Comparison of ENCODE assay signal across 19 cellular contexts in the genomic region with DNA sequence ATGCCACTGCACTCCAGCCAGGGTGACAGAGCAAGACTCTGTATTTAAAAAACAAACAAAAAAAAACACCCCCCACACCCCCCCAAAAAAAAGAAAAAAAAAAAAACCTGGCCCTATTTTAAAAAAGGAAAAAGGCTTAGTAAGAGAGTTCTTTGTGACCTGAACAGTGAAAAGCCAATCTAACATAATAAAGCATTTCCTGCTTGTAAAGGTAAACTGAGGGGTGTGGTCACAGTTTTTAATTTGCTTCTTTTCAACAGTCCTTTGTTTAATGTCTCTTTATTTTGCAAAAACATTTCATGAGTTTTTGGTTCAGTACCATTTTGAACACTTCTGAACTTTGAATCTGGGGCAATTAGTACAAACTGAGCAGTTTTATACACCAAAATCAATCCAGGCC. TPM values are rescaled to one million over a fixed set of nuclear protein-coding genes. Genes with fewer than 3 reads are reported as not detected.
DNase-seq lines count a peak whose midpoint lies in the region; ATAC-seq, FAIRE-seq and TF ChIP-seq lines count a peak whose summit lies in the region.
"Had no signal": no experiment of that assay in that cellular context is flagged by ENCODE, and none has a peak within 500 bp of the region (broad histone marks: within the 10 kb centered on the region; RNA-seq: fewer than 3 reads in every experiment).

No MANE protein-coding gene starts in this region.

- H3T11ph ChIP-seq in H9 (ENCODE audit: low read length) = no peak overlapping the region

- H3K27me3 ChIP-seq in H9 (ENCODE audit: insufficient read depth, low read length) = no peaks in the 10 kb centered on the region
- no peaks in the 10 kb centered on the region for H3K27me3 ChIP-seq in Karpas-422 (ENCODE audit: low read length)
- no peaks in the 10 kb centered on the region for H3K27me3 ChIP-seq in H1 (replicated peaks in 1 of 4; ENCODE audit: control insufficient read depth in 3 of 4, extremely low read depth in 1 of 4, insufficient read depth in 3 of 4, low read length in 3 of 4)
- H3K27me3 ChIP-seq in mesenchymal stem cell (ENCODE audit: control insufficient read depth in 1 of 2, insufficient read depth in 1 of 2, low read length in 2 of 2) = no peaks in the 10 kb centered on the region
- H3K27me3 ChIP-seq: BE2C had no signal

- no peak overlapping the region for H3K18ac ChIP-seq in H9 (ENCODE audit: insufficient read length, low read depth, low read length)
- no peak overlapping the region for H3K18ac ChIP-seq in H1 (ENCODE audit: extremely low read depth, low read length)
- H3K18ac ChIP-seq in mesenchymal stem cell (ENCODE audit: low read depth in 1 of 2, low read length in 2 of 2) = no peak overlapping the region

- H3K23me2 ChIP-seq in H9 (ENCODE audit: insufficient read length, low read depth, low read length, poor library complexity, severe bottlenecking) = no peaks in the 10 kb centered on the region
- no peaks in the 10 kb centered on the region for H3K23me2 ChIP-seq in H1 (ENCODE audit: low read depth, low read length)

- H3K23ac ChIP-seq in H9 (ENCODE audit: insufficient read length, low read depth, low read length) = no peak overlapping the region
- H3K23ac ChIP-seq in H1 (ENCODE audit: insufficient read length) = no peak overlapping the region
- H3K23ac ChIP-seq in mesenchymal stem cell (ENCODE audit: low read length in 2 of 2) = no peak overlapping the region

- 0 out of 2 replicates have a peak, but pooled peaks cover 4% of the 10 kb centered on the region for H3K4me1 ChIP-seq in H9 (ENCODE audit: insufficient read depth, low read length)
- peaks cover 8% of the 10 kb centered on the region for H3K4me1 ChIP-seq in Karpas-422 (ENCODE audit: low read length)
- H3K4me1 ChIP-seq in H1 (replicated peaks in 1 of 4; ENCODE audit: control insufficient read depth in 3 of 4, insufficient read depth in 4 of 4, low read length in 3 of 4) = peaks cover 0 to 2% (median 0%) of the 10 kb centered on the region in 4 experiments; a peak in 2 of 7 replicates
- peaks cover 3% of the 10 kb centered on the region for H3K4me1 ChIP-seq in mesenchymal stem cell (ENCODE audit: control insufficient read depth, insufficient read depth, low read depth, low read length)

- H4K5ac ChIP-seq in H9 (ENCODE audit: insufficient read length, low read depth, low read length) (no peak overlapping the region), H1 (ENCODE audit: insufficient read length, low read depth, low read length) (peak overlapping the region; percentile 72)

- no peak for TF ChIP-seq POLR2A in H1 (IDR thresholded peaks at IDR 0.05; ENCODE audit: control extremely low read depth in 1 of 2, low read depth in 2 of 2, low read length in 2 of 2)

- H3K79me1 ChIP-seq in H9 (ENCODE audit: insufficient read depth, low read depth, low read length, poor library complexity, severe bottlenecking) (no peaks in the 10 kb centered on the region), H1 (ENCODE audit: low read depth, low read length) (no peaks in the 10 kb centered on the region), mesenchymal stem cell (replicated peaks; ENCODE audit: low read length, poor library complexity, severe bottlenecking) (peaks cover 11% of the 10 kb centered on the region)

- no peak overlapping the region for H2BK15ac ChIP-seq in H9 (ENCODE audit: low read depth, low read length)
- no peak overlapping the region for H2BK15ac ChIP-seq in H1 (ENCODE audit: low read length)
- no peak overlapping the region for H2BK15ac ChIP-seq in mesenchymal stem cell (ENCODE audit: low read depth, poor library complexity, severe bottlenecking)

- H2AK5ac ChIP-seq in H9 (ENCODE audit: insufficient read length, low read length) = no peak overlapping the region
- H2AK5ac ChIP-seq in H1 (ENCODE audit: low read depth, low read length) = no peak overlapping the region
- no peak overlapping the region for H2AK5ac ChIP-seq in mesenchymal stem cell (ENCODE audit: low read length, severe bottlenecking)

- no peak overlapping the region for H4K91ac ChIP-seq in H9 (ENCODE audit: insufficient read length, low read depth, low read length)
- H4K91ac ChIP-seq in H1 (replicated peaks; ENCODE audit: insufficient read length, low read length) = no peak overlapping the region
- H4K91ac ChIP-seq in mesenchymal stem cell (ENCODE audit: low read length) = no peak overlapping the region

- no peaks in the 10 kb centered on the region for H3K27me3 Mint-ChIP-seq in H9 (ENCODE audit: low read depth)

- no peak overlapping the region for H3K4me3 ChIP-seq in Karpas-422 (ENCODE audit: low read length)
- H3K4me3 ChIP-seq in H1 (ENCODE audit: extremely low read depth in 1 of 4, insufficient read depth in 2 of 4, low read depth in 3 of 4, low read length in 4 of 4) = no peak overlapping the region
- no peak overlapping the region for H3K4me3 ChIP-seq in mesenchymal stem cell (ENCODE audit: insufficient read depth in 1 of 2, low read depth in 1 of 2, low read length in 2 of 2)

- CTCF ChIA-PET in H1 (lab: Charles Lee; ENCODE audit: partially characterized antibody) = interaction anchor here (0.8 to 2.2 kb wide), 8 partner anchors 8 to 238 kb away, joined by 3 to 14 read pairs (median 4); no protein-coding TSS in a partner anchor

- H3K9me2 ChIP-seq in Karpas-422 (replicated peaks; ENCODE audit: insufficient read depth, low read length) = no peaks in the 10 kb centered on the region

- H2BK20ac ChIP-seq in H9 (ENCODE audit: low read depth, low read length, poor library complexity, severe bottlenecking) (no peak overlapping the region), H1 (ENCODE audit: low read length) (no peak overlapping the region)

- peaks cover 20% of the 10 kb centered on the region for H3K36me3 ChIP-seq in Karpas-422 (ENCODE audit: insufficient read depth, low read length)
- H3K36me3 ChIP-seq in H1 (ENCODE audit: control insufficient read depth in 2 of 4, insufficient read depth in 4 of 4, low read length in 3 of 4) = peaks cover 0 to 24% (median 8%) of the 10 kb centered on the region in 4 experiments; a peak in 4 of 8 replicates
- H3K36me3 ChIP-seq in mesenchymal stem cell (ENCODE audit: control insufficient read depth in 1 of 2, insufficient read depth in 2 of 2, low read depth in 1 of 2, low read length in 2 of 2) = peaks cover 41 to 93% of the 10 kb centered on the region in 2 experiments

- ATAC-seq in SK-N-SH treated with all-trans-retinoic acid at 6 μM for 48 hours = no peak
- no peak for ATAC-seq in HG03378 (IDR thresholded peaks at IDR 0.05; ENCODE audit: unreplicated experiment)

- H2BK5ac ChIP-seq in H9 (ENCODE audit: insufficient read length, low read length) (no peak overlapping the region), H1 (ENCODE audit: low read depth, low read length) (peak overlapping the region; percentile 50; the same call in 1 of the 2 replicates), mesenchymal stem cell (ENCODE audit: low read depth, low read length, poor library complexity, severe bottlenecking) (no peak overlapping the region)

- H4K20me1 ChIP-seq in H9 (ENCODE audit: control insufficient read depth, insufficient read depth, insufficient read length) (no peaks in the 10 kb centered on the region), Karpas-422 (ENCODE audit: insufficient read depth, low read depth, low read length) (no peaks in the 10 kb centered on the region), H1 (replicated peaks in 1 of 2; ENCODE audit: control insufficient read depth in 1 of 2, insufficient read depth in 2 of 2, low read length in 2 of 2) (peaks cover 0 to 1% of the 10 kb centered on the region in 2 experiments)

- no peaks in the 10 kb centered on the region for H3K9me3 ChIP-seq in H9 (ENCODE audit: control insufficient read depth, low read depth, low read length)
- no peaks in the 10 kb centered on the region for H3K9me3 ChIP-seq in Karpas-422 (ENCODE audit: low read length)
- H3K9me3 ChIP-seq in H1 (ENCODE audit: insufficient read depth in 2 of 2, low read depth in 1 of 2, low read length in 1 of 2) = no peaks in the 10 kb centered on the region
- H3K9me3 ChIP-seq in mesenchymal stem cell (ENCODE audit: control insufficient read depth, low read length) = no peaks in the 10 kb centered on the region
- H3K9me3 ChIP-seq: BE2C had no signal

- no peak for TF ChIP-seq RAD21 in H1 (IDR thresholded peaks at IDR 0.05 in 1 of 2, conservative IDR thresholded peaks at IDR 0.05 in 1 of 2; ENCODE audit: low read depth in 2 of 2, low read length in 2 of 2)

- H3K27ac Mint-ChIP-seq in H9 = peak overlapping the region in 2 of 3 experiments; percentile 24 to 89; a peak in 4 of 7 replicates

- POLR2A ChIA-PET in H1 (lab: Charles Lee; ENCODE audit: partially characterized antibody) = interaction anchor here (2.5 kb wide), 1 partner anchor 38 kb away, joined by 9 read pairs; a partner anchor contains a TSS

- TF ChIP-seq CTCF in H9 (conservative IDR thresholded peaks at IDR 0.05) = no peak
- no peak for TF ChIP-seq CTCF in H1 (IDR thresholded peaks at IDR 0.05; ENCODE audit: control extremely low read depth in 1 of 3, insufficient read depth in 1 of 3, low read depth in 1 of 3, low read length in 3 of 3)

- peaks cover 8 to 16% of the 10 kb centered on the region in 2 experiments for H3K4me1 Mint-ChIP-seq in H9

- H3K27ac ChIP-seq in H9 (ENCODE audit: insufficient read length, low read depth, low read length) (no peak overlapping the region), Karpas-422 (ENCODE audit: low read length) (no peak overlapping the region), H1 (ENCODE audit: low read depth, low read length) (no peak overlapping the region), mesenchymal stem cell (ENCODE audit: low read length, poor library complexity, severe bottlenecking) (no peak overlapping the region)
- H3K27ac ChIP-seq: HL-60 had no signal

- DNase-seq in H9 = no peak
- DNase-seq in Karpas-422 = peak; percentile 28
- no peak for DNase-seq in H1 (ENCODE audit: low read depth in 1 of 2, low spot score in 2 of 2)
- no peak for DNase-seq in mesenchymal stem cell
- no peak for DNase-seq in inferior parietal cortex (ENCODE audit: extremely low spot score)
- DNase-seq: BE2C, DMS79, KG1, NCI-H1105, NCI-H146, NCI-H2029, NCI-H226, NCI-H510A treated with DMSO at 0.1 percent for 48 hours, Right ventricle myocardium superior had no signal

- H4K8ac ChIP-seq in H9 (replicated peaks; ENCODE audit: insufficient read length, low read depth, low read length) (no peak overlapping the region), H1 (ENCODE audit: extremely low read depth, insufficient read depth, low read length) (no peak overlapping the region), mesenchymal stem cell (ENCODE audit: low read length) (no peak overlapping the region)

- H3K9me3 Mint-ChIP-seq in H9 = no peaks in the 10 kb centered on the region

- H3K4ac ChIP-seq in H9 (ENCODE audit: low read depth, low read length) (no peak overlapping the region), H1 (replicated peaks; ENCODE audit: insufficient read length, low read depth, low read length) (no peak overlapping the region), mesenchymal stem cell (ENCODE audit: low read depth in 1 of 2, low read length in 2 of 2) (no peak overlapping the region)

- peaks cover 21 to 39% (median 28%) of the 10 kb centered on the region in 3 experiments for H3K36me3 Mint-ChIP-seq in H9 (ENCODE audit: insufficient read depth in 1 of 3, low read depth in 3 of 3)

- H2AFZ ChIP-seq in H9 (ENCODE audit: low read length) = no peak overlapping the region
- no peak overlapping the region for H2AFZ ChIP-seq in Karpas-422 (ENCODE audit: low read length)
- no peak overlapping the region for H2AFZ ChIP-seq in H1 (ENCODE audit: low read length)
- no peak overlapping the region for H2AFZ ChIP-seq in mesenchymal stem cell (ENCODE audit: low read depth, low read length)

- FAIRE-seq in H1 (lab: Jason Lieb, UNC) = no peak
- FAIRE-seq: D721Med, H54 had no signal

- no peak overlapping the region for H2BK12ac ChIP-seq in H9 (ENCODE audit: insufficient read length, low read depth, low read length)
- no peak overlapping the region for H2BK12ac ChIP-seq in H1 (ENCODE audit: low read depth, low read length)
- H2BK12ac ChIP-seq in mesenchymal stem cell (ENCODE audit: low read length in 2 of 2) = no peak overlapping the region

- no peak overlapping the region for H3K14ac ChIP-seq in H9 (ENCODE audit: insufficient read depth, low read length)
- H3K14ac ChIP-seq in H1 (ENCODE audit: insufficient read length) = no peak overlapping the region
- no peak overlapping the region for H3K14ac ChIP-seq in mesenchymal stem cell (ENCODE audit: low read length in 2 of 2)

- H3K79me2 ChIP-seq in H9 (ENCODE audit: insufficient read depth, low read length) (no peaks in the 10 kb centered on the region), Karpas-422 (ENCODE audit: low read length) (no peaks in the 10 kb centered on the region), H1 (ENCODE audit: control insufficient read depth in 1 of 2, insufficient read depth in 2 of 2, low read length in 2 of 2) (no peaks in the 10 kb centered on the region)

- H3K9ac ChIP-seq in H9 (ENCODE audit: extremely low read depth, insufficient read length, low read length) = no peak overlapping the region
- no peak overlapping the region for H3K9ac ChIP-seq in Karpas-422 (ENCODE audit: low read length)
- no peak overlapping the region for H3K9ac ChIP-seq in H1 (replicated peaks in 1 of 4; ENCODE audit: extremely low read depth in 1 of 4, low read depth in 3 of 4, low read length in 3 of 4)
- H3K9ac ChIP-seq in mesenchymal stem cell (ENCODE audit: low read length) = peak overlapping the region; percentile 57

- H3K4me3 Mint-ChIP-seq in H9 = no peak overlapping the region

- no peak for TF ChIP-seq EP300 in H1 (IDR thresholded peaks at IDR 0.05; ENCODE audit: borderline replicate concordance in 1 of 2, low read depth in 2 of 2, low read length in 2 of 2)

- H3K56ac ChIP-seq in H9 (ENCODE audit: insufficient read length, low read depth, low read length) (no peak overlapping the region), H1 (replicated peaks; ENCODE audit: insufficient read length, low read depth, low read length) (no peak overlapping the region)

- H2BK120ac ChIP-seq in H9 (ENCODE audit: low read depth, low read length, poor library complexity, severe bottlenecking) = no peak overlapping the region
- no peak overlapping the region for H2BK120ac ChIP-seq in H1 (replicated peaks; ENCODE audit: low read depth, low read length)
- no peak overlapping the region for H2BK120ac ChIP-seq in mesenchymal stem cell (ENCODE audit: low read depth, low read length)

- H3K4me2 ChIP-seq in H9 (ENCODE audit: insufficient read depth, insufficient read length, low read length) (no peak overlapping the region), Karpas-422 (ENCODE audit: low read depth, low read length, poor library complexity, severe bottlenecking) (no peak overlapping the region), H1 (ENCODE audit: insufficient read depth in 1 of 2, low read depth in 2 of 2, low read length in 2 of 2) (no peak overlapping the region), mesenchymal stem cell (ENCODE audit: low read length, poor library complexity, severe bottlenecking) (no peak overlapping the region)

RNA-seq across cellular contexts. Expression of a gene that starts 37.6 kb away (rescaled TPM):
- total RNA-seq in H9 (2021) = 25.6 and 27.3 TPM in 2 replicates
- total RNA-seq in Karpas-422 (2014; rRNA removed; shearing (Covaris generic); ENCODE audit: low replicate concordance) = 83.1 and 130 TPM in 2 replicates
- 19.9 and 21.4 TPM in 2 replicates for total RNA-seq in H1 (2021; fragmentation: NEBNext Ultra II Directional; extraction: Animal tissue kit (Norgen Biotek cat#: 25700))
- 15.3 and 26.9 TPM in 2 replicates for polyA plus RNA-seq in H1 (2011; rRNA removed)
- 20.4 TPM for polyA plus RNA-seq in H1 (2011; cell fraction: cytosol; rRNA removed)
- 32.6 TPM for polyA plus RNA-seq in H1 (2011; cell fraction: nucleus; rRNA removed)
- 18.0 to 24.6 TPM (median 21.5 TPM) in 4 replicates for polyA plus RNA-seq in H1 (2012, experiment 1 of 2)
- 14.7 TPM for polyA plus RNA-seq in H1 (2012, experiment 2 of 2)
- polyA plus RNA-seq in H1 (2013, experiment 1 of 2) = 15.3 TPM
- polyA plus RNA-seq in H1 (2013, experiment 2 of 2) = 16.1 TPM
- 29.6 and 40.8 TPM in 2 replicates for polyA minus RNA-seq in H1 (2011; rRNA and poly(A)+ RNA removed)
- polyA minus RNA-seq in H1 (2011; cell fraction: cytosol; rRNA and poly(A)+ RNA removed) = 16.9 TPM
- polyA minus RNA-seq in H1 (2011; cell fraction: nucleus; rRNA and poly(A)+ RNA removed) = 14.4 TPM
- polyA plus RNA-seq in mesenchymal stem cell (2013, experiment 1 of 2) = 15.8 TPM
- 15.6 TPM for polyA plus RNA-seq in mesenchymal stem cell (2013, experiment 2 of 2)
